Comparison of ENCODE assay signal across 13 cellular contexts in the genomic region with DNA sequence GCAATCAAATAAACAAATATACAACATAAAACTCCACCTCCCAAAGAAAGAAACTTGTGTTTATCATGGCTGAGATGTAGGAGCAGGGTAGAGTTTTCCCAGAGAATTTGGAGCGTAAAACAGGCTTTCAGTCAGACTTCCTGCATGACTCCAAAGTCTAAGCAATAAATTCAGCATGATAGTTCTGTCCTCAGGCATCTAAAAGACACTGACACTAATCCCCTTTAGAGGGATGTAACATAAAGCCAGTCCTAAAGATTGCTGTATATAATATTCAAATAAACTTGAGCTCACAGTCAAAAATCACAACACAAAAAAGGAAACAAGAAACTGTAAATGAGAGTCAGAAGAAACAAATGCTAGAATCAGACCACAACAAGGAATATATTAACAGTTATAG.
DNase-seq lines count a peak whose midpoint lies in the region; ATAC-seq and TF ChIP-seq lines count a peak whose summit lies in the region.
"Had no signal": no experiment of that assay in that cellular context is flagged by ENCODE, and none has a peak within 500 bp of the region (broad histone marks: within the 10 kb centered on the region; RNA-seq: fewer than 3 reads in every experiment).

No MANE protein-coding gene starts in this region.

- no peaks in the 10 kb centered on the region for H3K36me3 ChIP-seq in SK-N-MC (ENCODE audit: insufficient read depth, low read length)
- no peaks in the 10 kb centered on the region for H3K36me3 ChIP-seq in mesenchymal stem cell (ENCODE audit: control insufficient read depth in 1 of 2, insufficient read depth in 2 of 2, low read depth in 1 of 2, low read length in 2 of 2)
- H3K36me3 ChIP-seq in smooth muscle cell (ENCODE audit: low read depth) = no peaks in the 10 kb centered on the region
- H3K36me3 ChIP-seq in CD8-positive, alpha-beta T cell (ENCODE audit: insufficient read depth, low read length) = no peaks in the 10 kb centered on the region
- no peaks in the 10 kb centered on the region for H3K36me3 ChIP-seq in left lung

- no peak overlapping the region for H3K27ac Mint-ChIP-seq in CD8-positive, alpha-beta T cell
- H3K27ac Mint-ChIP-seq: CD14-positive monocyte; CD8-positive, alpha-beta memory T cell; GM23338 had no signal

- H3K18ac ChIP-seq in mesenchymal stem cell (ENCODE audit: low read depth in 1 of 2, low read length in 2 of 2) = no peak overlapping the region

- H3K23ac ChIP-seq in mesenchymal stem cell (ENCODE audit: low read length in 2 of 2) = no peak overlapping the region

- CTCF ChIA-PET in CD8-positive, alpha-beta T cell (lab: Charles Lee) = no interaction called here

- H2AFZ ChIP-seq in mesenchymal stem cell (ENCODE audit: low read depth, low read length) (no peak overlapping the region), smooth muscle cell (ENCODE audit: low read depth) (peak overlapping the region; percentile 56)
- H2AFZ ChIP-seq: GM23338 had no signal

- H3K9ac ChIP-seq in SK-N-MC (ENCODE audit: insufficient read length) = peak overlapping the region; percentile 4
- H3K9ac ChIP-seq in mesenchymal stem cell (ENCODE audit: low read length) = no peak overlapping the region
- H3K9ac ChIP-seq in smooth muscle cell (ENCODE audit: low read depth) = no peak overlapping the region

- peak; percentile 33 for DNase-seq in NCI-H524 treated with DMSO at 0.1 percent for 48 hours (lab: John Stamatoyannopoulos, UW)
- DNase-seq in SK-N-MC (ENCODE audit: low read depth, low spot score) = peak; percentile 56
- DNase-seq in mesenchymal stem cell = peak; percentile 1
- DNase-seq in smooth muscle cell (lab: John Stamatoyannopoulos, UW; ENCODE audit: unreplicated experiment) = no peak
- DNase-seq in CD8-positive, alpha-beta T cell = no peak
- DNase-seq in left lung = no peak
- no peak for DNase-seq in NCI-H1105 treated with DMSO at 0.1 percent for 48 hours (lab: John Stamatoyannopoulos, UW)
- DNase-seq: Caco-2; CD8-positive, alpha-beta memory T cell; H7 had no signal

- H3K9me3 Mint-ChIP-seq in CD8-positive, alpha-beta T cell = peaks cover 2% of the 10 kb centered on the region
- H3K9me3 Mint-ChIP-seq: GM23338 had no signal

- H2AK5ac ChIP-seq in mesenchymal stem cell (ENCODE audit: low read length, severe bottlenecking) = no peak overlapping the region

- no peaks in the 10 kb centered on the region for H3K36me3 Mint-ChIP-seq in CD8-positive, alpha-beta T cell
- H3K36me3 Mint-ChIP-seq: CD14-positive monocyte; CD8-positive, alpha-beta memory T cell had no signal

- H3K4me1 Mint-ChIP-seq in CD8-positive, alpha-beta T cell (ENCODE audit: low read depth) = no peaks in the 10 kb centered on the region
- H3K4me1 Mint-ChIP-seq: CD14-positive monocyte; CD8-positive, alpha-beta memory T cell; GM23338 had no signal

- no peaks in the 10 kb centered on the region for H3K9me3 ChIP-seq in SK-N-MC (ENCODE audit: low read depth, low read length)
- H3K9me3 ChIP-seq in mesenchymal stem cell (ENCODE audit: control insufficient read depth, low read length) = no peaks in the 10 kb centered on the region
- no peaks in the 10 kb centered on the region for H3K9me3 ChIP-seq in smooth muscle cell (replicated peaks; ENCODE audit: low read depth)
- H3K9me3 ChIP-seq in CD8-positive, alpha-beta T cell (ENCODE audit: low read length) = no peaks in the 10 kb centered on the region
- no peaks in the 10 kb centered on the region for H3K9me3 ChIP-seq in left lung
- H3K9me3 ChIP-seq: Caco-2 had no signal

- no peak for ATAC-seq in CD8-positive, alpha-beta T cell
- no peak for ATAC-seq in left lung
- ATAC-seq: GM23338, HepG2 had no signal

- H3K4me2 ChIP-seq in mesenchymal stem cell (ENCODE audit: low read length, poor library complexity, severe bottlenecking) (no peak overlapping the region), smooth muscle cell (peak overlapping the region; percentile 58)
- H3K4me2 ChIP-seq: GM23338 had no signal

- H3K27ac ChIP-seq in SK-N-MC (peak overlapping the region; percentile 43; the same call in 1 of the 2 replicates), mesenchymal stem cell (ENCODE audit: low read length, poor library complexity, severe bottlenecking) (no peak overlapping the region), smooth muscle cell (ENCODE audit: low read depth) (peak overlapping the region; percentile 30), left lung (no peak overlapping the region)
- no peak overlapping the region for H3K27ac ChIP-seq in CD8-positive, alpha-beta T cell (ENCODE audit: low read depth, low read length)

- peak overlapping the region; percentile 14; the same call in 1 of the 2 replicates for H3K4me3 ChIP-seq in SK-N-MC
- no peak overlapping the region for H3K4me3 ChIP-seq in mesenchymal stem cell (ENCODE audit: insufficient read depth in 1 of 2, low read depth in 1 of 2, low read length in 2 of 2)
- H3K4me3 ChIP-seq in smooth muscle cell = no peak overlapping the region
- no peak overlapping the region for H3K4me3 ChIP-seq in CD8-positive, alpha-beta T cell (ENCODE audit: low read depth, low read length)
- no peak overlapping the region for H3K4me3 ChIP-seq in left lung
- H3K4me3 ChIP-seq: GM23338 had no signal

- POLR2A ChIA-PET in CD8-positive, alpha-beta T cell (lab: Charles Lee) = no interaction called here

- no peak overlapping the region for H2BK5ac ChIP-seq in mesenchymal stem cell (ENCODE audit: low read depth, low read length, poor library complexity, severe bottlenecking)

- H3K79me1 ChIP-seq in mesenchymal stem cell (replicated peaks; ENCODE audit: low read length, poor library complexity, severe bottlenecking) = no peaks in the 10 kb centered on the region

- no peak overlapping the region for H3K14ac ChIP-seq in mesenchymal stem cell (ENCODE audit: low read length in 2 of 2)

- H2BK15ac ChIP-seq in mesenchymal stem cell (ENCODE audit: low read depth, poor library complexity, severe bottlenecking) = no peak overlapping the region

- H3F3A ChIP-seq in smooth muscle cell (ENCODE audit: low read depth) = no peaks in the 10 kb centered on the region

- H3K27me3 ChIP-seq in mesenchymal stem cell (ENCODE audit: control insufficient read depth in 1 of 2, insufficient read depth in 1 of 2, low read length in 2 of 2) = no peaks in the 10 kb centered on the region
- H3K27me3 ChIP-seq in smooth muscle cell (ENCODE audit: low read depth) = no peaks in the 10 kb centered on the region
- H3K27me3 ChIP-seq in CD8-positive, alpha-beta T cell (ENCODE audit: insufficient read depth, low read length) = no peaks in the 10 kb centered on the region
- no peaks in the 10 kb centered on the region for H3K27me3 ChIP-seq in left lung

- H3K79me2 ChIP-seq in smooth muscle cell (ENCODE audit: low read depth) = no peaks in the 10 kb centered on the region

- 60% methylated on average over 1 of the region's 1 CpG for WGBS in mesenchymal stem cell
- 7% methylated on average over 1 of the region's 1 CpG for WGBS in smooth muscle cell (ENCODE audit: low lambda C conversion rate)

- H3K4ac ChIP-seq in mesenchymal stem cell (ENCODE audit: low read depth in 1 of 2, low read length in 2 of 2) = no peak overlapping the region

- H2BK12ac ChIP-seq in mesenchymal stem cell (ENCODE audit: low read length in 2 of 2) = no peak overlapping the region

- H3K27me3 Mint-ChIP-seq in CD8-positive, alpha-beta T cell (ENCODE audit: low read depth) = no peaks in the 10 kb centered on the region
- H3K27me3 Mint-ChIP-seq: CD8-positive, alpha-beta memory T cell had no signal

- no peak for TF ChIP-seq CTCF in smooth muscle cell (IDR thresholded peaks at IDR 0.05; ENCODE audit: borderline replicate concordance, insufficient read depth, poor library complexity, severe bottlenecking)
- TF ChIP-seq CTCF in CD8-positive, alpha-beta T cell (IDR thresholded peaks at IDR 0.05) = no peak
- no peak for TF ChIP-seq CTCF in left lung (IDR thresholded peaks at IDR 0.05)

- H2BK120ac ChIP-seq in mesenchymal stem cell (ENCODE audit: low read depth, low read length) = no peak overlapping the region

- no peak overlapping the region for H4K8ac ChIP-seq in mesenchymal stem cell (ENCODE audit: low read length)

- intact Hi-C loops in CD8-positive, alpha-beta T cell (cut with DNase I, micrococcal nuclease) = no loop called here
- intact Hi-C loops in left lung (cut with DNase I) = no loop called here

- H4K91ac ChIP-seq in mesenchymal stem cell (ENCODE audit: low read length) = no peak overlapping the region

- H3K4me3 Mint-ChIP-seq in CD8-positive, alpha-beta T cell = no peak overlapping the region
- H3K4me3 Mint-ChIP-seq: CD14-positive monocyte; CD8-positive, alpha-beta memory T cell; GM23338 had no signal

- H3K4me1 ChIP-seq in mesenchymal stem cell (ENCODE audit: control insufficient read depth, insufficient read depth, low read depth, low read length) = no peaks in the 10 kb centered on the region
- H3K4me1 ChIP-seq in smooth muscle cell (ENCODE audit: low read depth) = no peaks in the 10 kb centered on the region
- no peaks in the 10 kb centered on the region for H3K4me1 ChIP-seq in CD8-positive, alpha-beta T cell (ENCODE audit: insufficient read depth, low read length)
- no peaks in the 10 kb centered on the region for H3K4me1 ChIP-seq in left lung
- H3K4me1 ChIP-seq: Caco-2 had no signal

- H4K20me1 ChIP-seq in smooth muscle cell (ENCODE audit: low read depth) = no peaks in the 10 kb centered on the region

Comparison
In these comparisons a context has a peak if more than half of its experiments do, and no peak if none do; other contexts are left out.
1. DNase-seq: peak in NCI-H524 treated with DMSO at 0.1 percent for 48 hours (single experiment), SK-N-MC (single experiment) and mesenchymal stem cell (single experiment); none in smooth muscle cell (single experiment), CD8-positive, alpha-beta T cell (0 of 7), left lung (0 of 2) and NCI-H1105 treated with DMSO at 0.1 percent for 48 hours (single experiment).
2. H3K27ac ChIP-seq: peak in SK-N-MC (single experiment) and smooth muscle cell (single experiment); none in mesenchymal stem cell (single experiment), CD8-positive, alpha-beta T cell (single experiment) and left lung (0 of 2).